Comparison of ENCODE assay signal across 8 cellular contexts in the genomic region with DNA sequence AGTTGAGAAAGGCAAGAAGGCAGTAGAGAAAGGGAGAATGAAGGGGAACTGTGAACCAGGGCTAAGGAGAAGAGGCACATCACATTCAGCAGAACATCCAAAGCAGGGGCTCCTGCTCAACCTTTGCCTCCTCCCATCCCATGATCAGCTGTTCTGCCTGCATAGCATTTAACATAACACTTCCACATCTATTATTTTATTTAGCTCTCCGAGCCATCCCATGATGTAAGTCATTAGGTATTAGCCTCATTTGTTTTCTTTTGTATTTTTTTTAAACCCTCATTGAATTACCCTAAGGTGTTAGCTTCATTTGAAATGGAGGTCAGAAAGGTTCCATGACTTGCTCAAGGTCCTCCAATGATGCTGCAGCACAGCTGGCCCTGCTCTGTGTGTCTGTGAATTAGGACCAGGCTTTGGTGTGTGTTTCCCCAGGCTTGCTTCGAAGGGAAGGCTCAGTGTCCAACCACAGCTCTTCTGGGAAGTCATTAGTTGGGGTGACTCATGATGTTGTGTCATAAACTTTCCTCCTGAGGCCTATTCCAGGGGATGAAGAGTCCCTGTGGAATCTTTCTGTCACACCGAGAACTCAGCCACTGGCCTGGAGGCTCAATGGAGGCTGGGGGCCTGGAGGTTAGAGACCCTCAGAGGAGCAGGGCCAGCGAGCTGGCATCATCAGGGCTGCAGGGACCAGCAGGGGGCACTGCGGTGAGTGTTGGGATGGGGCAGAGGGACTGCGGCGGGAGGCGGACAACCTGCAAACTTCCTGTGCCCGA. TPM values are rescaled to one million over a fixed set of nuclear protein-coding genes. Genes with fewer than 3 reads are reported as not detected.
DNase-seq lines count a peak whose midpoint lies in the region; ATAC-seq and TF ChIP-seq lines count a peak whose summit lies in the region.

No MANE protein-coding gene starts in this region.

- peak; percentile 66 to 83 for ATAC-seq in gastrocnemius medialis

- intact Hi-C loops in gastrocnemius medialis (cut with DNase I; ENCODE audit: low total_unique reads): no loop called here

- TF ChIP-seq POLR2A in gastrocnemius medialis (IDR thresholded peaks at IDR 0.05): no peak

- H3K4me3 ChIP-seq in GM12864 (ENCODE audit: low read depth, low read length) (no peak overlapping the region), gastrocnemius medialis (no peak overlapping the region)
- H3K4me3 ChIP-seq in effector memory CD4-positive, alpha-beta T cell (ENCODE audit: insufficient read depth, low read depth, low read length, poor library complexity, severe bottlenecking): no peak overlapping the region

- TF ChIP-seq CTCF in GM12864 (IDR thresholded peaks at IDR 0.05; ENCODE audit: low read depth, low read length, missing control alignments) (peak; percentile 51), endothelial cell (IDR thresholded peaks at IDR 0.05; ENCODE audit: unreplicated experiment) (peak; percentile 43), gastrocnemius medialis (IDR thresholded peaks at IDR 0.05 in 4 of 5, conservative IDR thresholded peaks at IDR 0.05 in 1 of 5) (no peak)

- peaks cover 3% of the 10 kb centered on the region for H3K27me3 Mint-ChIP-seq in endothelial cell (ENCODE audit: unreplicated experiment)

- H3K27me3 ChIP-seq in gastrocnemius medialis: no peaks in the 10 kb centered on the region
- no peaks in the 10 kb centered on the region for H3K27me3 ChIP-seq in effector memory CD4-positive, alpha-beta T cell (replicated peaks; ENCODE audit: control insufficient read depth, insufficient read depth, low read length, poor library complexity, severe bottlenecking)

- DNase-seq in GM12864 (ENCODE audit: low read depth) (no peak), NOMO-1 (lab: John Stamatoyannopoulos, UW; ENCODE audit: unreplicated experiment in 2 of 2) (peak; percentile 21 to 54), endothelial cell (ENCODE audit: low spot score) (peak; percentile 30), gastrocnemius medialis (peak in 1 of 2 donors; percentile 42), midbrain (lab: John Stamatoyannopoulos, UW) (no peak), occipital lobe (lab: John Stamatoyannopoulos, UW) (no peak), cortex of kidney (lab: John Stamatoyannopoulos, UW) (no peak)
- no peak for DNase-seq in effector memory CD4-positive, alpha-beta T cell

- H3K36me3 Mint-ChIP-seq in endothelial cell (ENCODE audit: low read depth, unreplicated experiment): no peaks in the 10 kb centered on the region

- no peaks in the 10 kb centered on the region for H3K4me1 ChIP-seq in gastrocnemius medialis
- no peaks in the 10 kb centered on the region for H3K4me1 ChIP-seq in effector memory CD4-positive, alpha-beta T cell (ENCODE audit: control insufficient read depth, insufficient read depth, low read length, poor library complexity, severe bottlenecking)

- H3K27ac Mint-ChIP-seq in endothelial cell (ENCODE audit: unreplicated experiment): no peak overlapping the region

- no peak overlapping the region for H3K27ac ChIP-seq in gastrocnemius medialis
- no peak overlapping the region for H3K27ac ChIP-seq in effector memory CD4-positive, alpha-beta T cell (ENCODE audit: insufficient read depth, low read length, poor library complexity, severe bottlenecking)

- no peaks in the 10 kb centered on the region for H3K36me3 ChIP-seq in gastrocnemius medialis
- no peaks in the 10 kb centered on the region for H3K36me3 ChIP-seq in effector memory CD4-positive, alpha-beta T cell (ENCODE audit: control insufficient read depth, insufficient read depth, low read length)

- no peak overlapping the region for H3K4me3 Mint-ChIP-seq in endothelial cell (ENCODE audit: unreplicated experiment)

- in situ Hi-C loops in gastrocnemius medialis (cut with MboI; ENCODE audit: low sequenced_read_pairs in 4 of 4): no loop called here

- H3K9me3 Mint-ChIP-seq in endothelial cell (ENCODE audit: unreplicated experiment): no peaks in the 10 kb centered on the region

- H3K4me1 Mint-ChIP-seq in endothelial cell (ENCODE audit: unreplicated experiment): no peaks in the 10 kb centered on the region

- no peaks in the 10 kb centered on the region for H3K9me3 ChIP-seq in gastrocnemius medialis
- H3K9me3 ChIP-seq in effector memory CD4-positive, alpha-beta T cell (ENCODE audit: control insufficient read depth, low read length): no peaks in the 10 kb centered on the region

RNA-seq across cellular contexts. Expression of a gene that starts 16.5 kb away (rescaled TPM):
- total RNA-seq in endothelial cell (ENCODE audit: unreplicated experiment) (not detected), gastrocnemius medialis (under 1 TPM in 1 of 4 donors, not detected in 3; 0.03 TPM), occipital lobe (0.31 TPM)

RNA-seq across cellular contexts. Expression of a gene that starts 34.1 kb away (rescaled TPM):
- 56.3 TPM for total RNA-seq in endothelial cell (ENCODE audit: unreplicated experiment)
- 100 to 1,000 TPM in 1 of 4 donors, 10 to 100 TPM in 3; 73.9 to 146 (median 95.3) TPM for total RNA-seq in gastrocnemius medialis
- 296 TPM for total RNA-seq in occipital lobe

Comparison
In these comparisons a context has a peak if more than half of its experiments do, and no peak if none do; other contexts are left out.
1. DNase-seq: peak in NOMO-1 (2 of 2) and endothelial cell (single experiment); none in GM12864 (single experiment), effector memory CD4-positive, alpha-beta T cell (0 of 3), midbrain (single experiment), occipital lobe (single experiment) and cortex of kidney (single experiment).
2. CTCF ChIP-seq: peak in GM12864 (single experiment) and endothelial cell (single experiment); none in gastrocnemius medialis (0 of 5).